Comparison of ENCODE assay signal across 10 cellular contexts in genomic region chr18:45828917-45829811, GRCh38. TPM values are rescaled to one million over a fixed set of nuclear protein-coding genes. Genes with fewer than 3 reads are reported as not detected.
DNase-seq lines count a peak whose midpoint lies in the region; ATAC-seq, FAIRE-seq and TF ChIP-seq lines count a peak whose summit lies in the region.
"Had no signal": no experiment of that assay in that cellular context is flagged by ENCODE, and none has a peak within 500 bp of the region (broad histone marks: within the 10 kb centered on the region; RNA-seq: fewer than 3 reads in every experiment).

No MANE protein-coding gene starts in this region.

- H3K9me3 Mint-ChIP-seq in chondrocyte (ENCODE audit: low read depth) (no peaks in the 10 kb centered on the region), immature natural killer cell (no peaks in the 10 kb centered on the region)

- peak overlapping the region; percentile 82 for H3K9ac ChIP-seq in mesenchymal stem cell (ENCODE audit: low read length)

- H4K8ac ChIP-seq in mesenchymal stem cell (ENCODE audit: low read length) = peak overlapping the region; percentile 80

- DNase-seq in Right ventricle myocardium superior (no peak), cardiac septum (ENCODE audit: low spot score) (no peak), chondrocyte (ENCODE audit: low spot score) (peak; percentile 63), mesenchymal stem cell (no peak), immature natural killer cell (no peak), frontal cortex (ENCODE audit: low spot score in 2 of 2) (no peak), NCI-H1436 treated with DMSO at 0.1 percent for 48 hours (lab: John Stamatoyannopoulos, UW) (no peak), transverse colon (no peak)
- DNase-seq: retina had no signal

- H2BK120ac ChIP-seq in mesenchymal stem cell (ENCODE audit: low read depth, low read length) = no peak overlapping the region

- WGBS in mesenchymal stem cell = 34% methylated on average over 9 of the region's 9 CpGs
- 20 to 43% methylated on average over 1 to 8 of the region's 9 CpGs for WGBS in transverse colon (ENCODE audit: low coverage in 1 of 2), 2 donors

- TF ChIP-seq CTCF in chondrocyte (IDR thresholded peaks at IDR 0.05) = no peak
- no peak for TF ChIP-seq CTCF in transverse colon (IDR thresholded peaks at IDR 0.05)

- peak overlapping the region; percentile 0 to 91 for H2BK12ac ChIP-seq in mesenchymal stem cell (ENCODE audit: low read length in 2 of 2)

- H3K27ac ChIP-seq in mesenchymal stem cell (ENCODE audit: low read length, poor library complexity, severe bottlenecking) (peak overlapping the region; percentile 85), transverse colon (peak overlapping the region in 1 of 4 donors; percentile 46)

- H3K4me1 ChIP-seq in mesenchymal stem cell (ENCODE audit: control insufficient read depth, insufficient read depth, low read depth, low read length) (peaks cover 57% of the 10 kb centered on the region), transverse colon (peaks cover 0 to 22% (median 8%) of the 10 kb centered on the region in 4 donors)

- H3K27me3 ChIP-seq in mesenchymal stem cell (ENCODE audit: control insufficient read depth in 1 of 2, insufficient read depth in 1 of 2, low read length in 2 of 2) = no peaks in the 10 kb centered on the region
- H3K27me3 ChIP-seq in transverse colon = peaks cover 10% of the 10 kb centered on the region

- H3K4ac ChIP-seq in mesenchymal stem cell (ENCODE audit: low read depth in 1 of 2, low read length in 2 of 2) = peak overlapping the region; percentile 57 to 64

- no peak overlapping the region for H2AFZ ChIP-seq in mesenchymal stem cell (ENCODE audit: low read depth, low read length)

- H3K4me1 Mint-ChIP-seq in chondrocyte (ENCODE audit: low read depth) (peaks cover 24% of the 10 kb centered on the region), immature natural killer cell (peaks cover 19 to 28% of the 10 kb centered on the region in 2 donors)

- H3K14ac ChIP-seq in mesenchymal stem cell (ENCODE audit: low read length in 2 of 2) = no peak overlapping the region

- no peaks in the 10 kb centered on the region for H3K27me3 Mint-ChIP-seq in chondrocyte (ENCODE audit: low read depth)
- peaks cover 0 to 2% (median 1%) of the 10 kb centered on the region in 3 donors for H3K27me3 Mint-ChIP-seq in immature natural killer cell (ENCODE audit: low read depth in 3 of 3)

- no peak for TF ChIP-seq EP300 in transverse colon (IDR thresholded peaks at IDR 0.05; ENCODE audit: low read depth)

- H3K36me3 Mint-ChIP-seq in chondrocyte (ENCODE audit: low read depth) (no peaks in the 10 kb centered on the region), immature natural killer cell (no peaks in the 10 kb centered on the region)

- H2BK5ac ChIP-seq in mesenchymal stem cell (ENCODE audit: low read depth, low read length, poor library complexity, severe bottlenecking) = peak overlapping the region; percentile 49

- in situ Hi-C loops in transverse colon (cut with MboI; ENCODE audit: low pct_ligation_motif_present in 1 of 4, low pct_unique_long_range_greater_than_20kb in 1 of 4, low sequenced_read_pairs in 3 of 4) = no loop called here

- H2AK5ac ChIP-seq in mesenchymal stem cell (ENCODE audit: low read length, severe bottlenecking) = peak overlapping the region; percentile 97

- FAIRE-seq in frontal cortex (lab: Jason Lieb, UNC) = no peak

- H3K4me3 Mint-ChIP-seq in chondrocyte (ENCODE audit: unreplicated experiment) = no peak overlapping the region
- no peak overlapping the region for H3K4me3 Mint-ChIP-seq in immature natural killer cell

- H3K4me2 ChIP-seq in mesenchymal stem cell (ENCODE audit: low read length, poor library complexity, severe bottlenecking) = no peak overlapping the region

- H3K27ac Mint-ChIP-seq in chondrocyte (ENCODE audit: unreplicated experiment) (no peak overlapping the region), immature natural killer cell (peak overlapping the region in 1 of 6 donors; percentile 28)

- H3K4me3 ChIP-seq in mesenchymal stem cell (ENCODE audit: insufficient read depth in 1 of 2, low read depth in 1 of 2, low read length in 2 of 2) (peak overlapping the region in 1 of 2 experiments; percentile 34), transverse colon (no peak overlapping the region)

- peak overlapping the region in 1 of 2 experiments; percentile 10 for H3K23ac ChIP-seq in mesenchymal stem cell (ENCODE audit: low read length in 2 of 2)

- peaks cover 0 to 2% of the 10 kb centered on the region in 2 experiments for H3K36me3 ChIP-seq in mesenchymal stem cell (ENCODE audit: control insufficient read depth in 1 of 2, insufficient read depth in 2 of 2, low read depth in 1 of 2, low read length in 2 of 2)
- no peaks in the 10 kb centered on the region for H3K36me3 ChIP-seq in transverse colon

- peak overlapping the region; percentile 62 for H2BK15ac ChIP-seq in mesenchymal stem cell (ENCODE audit: low read depth, poor library complexity, severe bottlenecking)

- no peak for TF ChIP-seq POLR2A in transverse colon (IDR thresholded peaks at IDR 0.05)

- intact Hi-C loops in Right ventricle myocardium superior (cut with DNase I) (no loop called here), cardiac septum (cut with DNase I) (no loop called here), transverse colon (cut with DNase I; ENCODE audit: low total_unique reads) (no loop called here)

- H3K18ac ChIP-seq in mesenchymal stem cell (ENCODE audit: low read depth in 1 of 2, low read length in 2 of 2) = peak overlapping the region; percentile 65 to 85

- peak; percentile 78 for ATAC-seq in Right ventricle myocardium superior (ENCODE audit: poor library complexity)

- H3K9me3 ChIP-seq in mesenchymal stem cell (ENCODE audit: control insufficient read depth, low read length) (no peaks in the 10 kb centered on the region), transverse colon (no peaks in the 10 kb centered on the region)

- peaks cover 12% of the 10 kb centered on the region for H3K79me1 ChIP-seq in mesenchymal stem cell (replicated peaks; ENCODE audit: low read length, poor library complexity, severe bottlenecking)

- peak overlapping the region; percentile 81 for H4K91ac ChIP-seq in mesenchymal stem cell (ENCODE audit: low read length)

RNA-seq across cellular contexts. Expression of gene SIGLEC15, which starts 3.7 kb away (rescaled TPM):
- not detected for total RNA-seq in Right ventricle myocardium superior
- not detected for total RNA-seq in cardiac septum
- 0.41 to 0.85 TPM (median 0.72 TPM) in 3 replicates for total RNA-seq in chondrocyte
- 3.0 TPM for polyA plus RNA-seq in mesenchymal stem cell (2013, experiment 1 of 2)
- 3.2 TPM for polyA plus RNA-seq in mesenchymal stem cell (2013, experiment 2 of 2)
- under 1 TPM in 2 of 3 donors, not detected in 1; 0.09 to 0.20 TPM for polyA plus RNA-seq in immature natural killer cell
- not detected for total RNA-seq in frontal cortex
- total RNA-seq in transverse colon = not detected
- total RNA-seq: T-helper 2 cell treated with Interferon-gamma antibody and Interleukin-4, amounts not matched to agents 100 ng/mL and 5 ng/mL, for 36 hours had no signal
